ENCODE assay signal across 1 cellular context in genomic region chr2:218398437-218399390, GRCh38.
TF ChIP-seq lines count a peak whose summit lies in the region.

No MANE protein-coding gene starts in this region.

TF ChIP-seq in HepG2, 621 proteins besides CTCF, POLR2A, EP300 and RAD21 (continued from another document and continues in another):
- TF ChIP-seq, protein P1, sequence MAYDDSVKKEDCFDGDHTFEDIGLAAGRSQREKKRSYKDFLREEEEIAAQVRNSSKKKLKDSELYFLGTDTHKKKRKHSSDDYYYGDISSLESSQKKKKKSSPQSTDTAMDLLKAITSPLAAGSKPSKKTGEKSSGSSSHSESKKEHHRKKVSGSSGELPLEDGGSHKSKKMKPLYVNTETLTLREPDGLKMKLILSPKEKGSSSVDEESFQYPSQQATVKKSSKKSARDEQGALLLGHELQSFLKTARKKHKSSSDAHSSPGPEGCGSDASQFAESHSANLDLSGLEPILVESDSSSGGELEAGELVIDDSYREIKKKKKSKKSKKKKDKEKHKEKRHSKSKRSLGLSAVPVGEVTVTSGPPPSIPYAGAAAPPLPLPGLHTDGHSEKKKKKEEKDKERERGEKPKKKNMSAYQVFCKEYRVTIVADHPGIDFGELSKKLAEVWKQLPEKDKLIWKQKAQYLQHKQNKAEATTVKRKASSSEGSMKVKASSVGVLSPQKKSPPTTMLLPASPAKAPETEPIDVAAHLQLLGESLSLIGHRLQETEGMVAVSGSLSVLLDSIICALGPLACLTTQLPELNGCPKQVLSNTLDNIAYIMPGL (CRISPR knock-in tag; IDR thresholded peaks at IDR 0.05; ENCODE audit: borderline replicate concordance in 1 of 2, low read depth in 1 of 2) = peak; percentile 8 to 38; a peak in 2 of 4 replicates
- TF ChIP-seq AGO2 (optimal IDR thresholded peaks at IDR 0.05; ENCODE audit: low read depth, low read length) = peak; percentile 99
- 0 out of 2 replicates have a peak, but pooled peaks have one; percentile 38 for TF ChIP-seq NCOA5 (CRISPR knock-in tag; IDR thresholded peaks at IDR 0.05)
- TF ChIP-seq RARA (CRISPR knock-in tag; IDR thresholded peaks at IDR 0.05) = no peak
- no peak; the same call in 1 of the 2 replicates for TF ChIP-seq SPEN (CRISPR knock-in tag; IDR thresholded peaks at IDR 0.05; ENCODE audit: low read depth)
- TF ChIP-seq FOXM1 (CRISPR knock-in tag; IDR thresholded peaks at IDR 0.05) = no peak
- no peak; the same call in 1 of the 2 replicates for TF ChIP-seq TAF1 (CRISPR knock-in tag; IDR thresholded peaks at IDR 0.05)
- TF ChIP-seq NFYC (CRISPR knock-in tag; IDR thresholded peaks at IDR 0.05) = no peak
- TF ChIP-seq, protein P2, sequence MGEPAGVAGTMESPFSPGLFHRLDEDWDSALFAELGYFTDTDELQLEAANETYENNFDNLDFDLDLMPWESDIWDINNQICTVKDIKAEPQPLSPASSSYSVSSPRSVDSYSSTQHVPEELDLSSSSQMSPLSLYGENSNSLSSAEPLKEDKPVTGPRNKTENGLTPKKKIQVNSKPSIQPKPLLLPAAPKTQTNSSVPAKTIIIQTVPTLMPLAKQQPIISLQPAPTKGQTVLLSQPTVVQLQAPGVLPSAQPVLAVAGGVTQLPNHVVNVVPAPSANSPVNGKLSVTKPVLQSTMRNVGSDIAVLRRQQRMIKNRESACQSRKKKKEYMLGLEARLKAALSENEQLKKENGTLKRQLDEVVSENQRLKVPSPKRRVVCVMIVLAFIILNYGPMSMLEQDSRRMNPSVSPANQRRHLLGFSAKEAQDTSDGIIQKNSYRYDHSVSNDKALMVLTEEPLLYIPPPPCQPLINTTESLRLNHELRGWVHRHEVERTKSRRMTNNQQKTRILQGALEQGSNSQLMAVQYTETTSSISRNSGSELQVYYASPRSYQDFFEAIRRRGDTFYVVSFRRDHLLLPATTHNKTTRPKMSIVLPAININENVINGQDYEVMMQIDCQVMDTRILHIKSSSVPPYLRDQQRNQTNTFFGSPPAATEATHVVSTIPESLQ (CRISPR knock-in tag; conservative IDR thresholded peaks at IDR 0.05) = no peak
- TF ChIP-seq TEF (CRISPR knock-in tag; IDR thresholded peaks at IDR 0.05) = peak; percentile 42; the same call in 1 of the 2 replicates
- TF ChIP-seq ZMAT3 (CRISPR knock-in tag; conservative IDR thresholded peaks at IDR 0.05) = no peak
- TF ChIP-seq ZNF280B (CRISPR knock-in tag; IDR thresholded peaks at IDR 0.05; ENCODE audit: borderline replicate concordance) = peak; percentile 67; the same call in 1 of the 2 replicates
- peak; percentile 66; the same call in 1 of the 2 replicates for TF ChIP-seq ZNF232 (CRISPR knock-in tag; IDR thresholded peaks at IDR 0.05; ENCODE audit: borderline replicate concordance)
- no peak for TF ChIP-seq ZNF549 (CRISPR knock-in tag; IDR thresholded peaks at IDR 0.05)
- TF ChIP-seq MYPOP (CRISPR knock-in tag; IDR thresholded peaks at IDR 0.05) = 0 out of 2 replicates have a peak, but pooled peaks have one; percentile 1
- no peak for TF ChIP-seq HNF1B (CRISPR knock-in tag; IDR thresholded peaks at IDR 0.05)
- no peak for TF ChIP-seq BORCS8-MEF2B (CRISPR knock-in tag; IDR thresholded peaks at IDR 0.05)
- TF ChIP-seq, protein P3, sequence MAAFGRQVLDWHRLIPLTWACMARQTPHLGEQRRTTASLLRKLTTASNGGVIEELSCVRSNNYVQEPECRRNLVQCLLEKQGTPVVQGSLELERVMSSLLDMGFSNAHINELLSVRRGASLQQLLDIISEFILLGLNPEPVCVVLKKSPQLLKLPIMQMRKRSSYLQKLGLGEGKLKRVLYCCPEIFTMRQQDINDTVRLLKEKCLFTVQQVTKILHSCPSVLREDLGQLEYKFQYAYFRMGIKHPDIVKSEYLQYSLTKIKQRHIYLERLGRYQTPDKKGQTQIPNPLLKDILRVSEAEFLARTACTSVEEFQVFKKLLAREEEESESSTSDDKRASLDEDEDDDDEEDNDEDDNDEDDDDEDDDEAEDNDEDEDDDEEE (CRISPR knock-in tag; IDR thresholded peaks at IDR 0.05) = no peak; the same call in 1 of the 2 replicates
- no peak; the same call in 1 of the 2 replicates for TF ChIP-seq ZBTB4 (CRISPR knock-in tag; IDR thresholded peaks at IDR 0.05; ENCODE audit: borderline replicate concordance)
- TF ChIP-seq KMT2B (CRISPR knock-in tag; IDR thresholded peaks at IDR 0.05) = no peak; the same call in 1 of the 2 replicates
- no peak for TF ChIP-seq ZNF773 (CRISPR knock-in tag; IDR thresholded peaks at IDR 0.05; ENCODE audit: borderline replicate concordance)
- TF ChIP-seq NFATC3 (CRISPR knock-in tag; IDR thresholded peaks at IDR 0.05) = no peak
- TF ChIP-seq AKNA (CRISPR knock-in tag; IDR thresholded peaks at IDR 0.05; ENCODE audit: borderline replicate concordance) = no peak
- 0 out of 2 replicates have a peak, but pooled peaks have one; percentile 17 for TF ChIP-seq NFE2L1 (CRISPR knock-in tag; IDR thresholded peaks at IDR 0.05; ENCODE audit: borderline replicate concordance)
- TF ChIP-seq GFI1 (CRISPR knock-in tag; IDR thresholded peaks at IDR 0.05; ENCODE audit: borderline replicate concordance) = no peak; the same call in 1 of the 2 replicates
- no peak for TF ChIP-seq ZNF317 (CRISPR knock-in tag; IDR thresholded peaks at IDR 0.05)
- TF ChIP-seq ZNF83 (CRISPR knock-in tag; IDR thresholded peaks at IDR 0.05; ENCODE audit: borderline replicate concordance) = no peak
- no peak for TF ChIP-seq RBAK (CRISPR knock-in tag; IDR thresholded peaks at IDR 0.05)
- no peak for TF ChIP-seq CENPBD1 (CRISPR knock-in tag; IDR thresholded peaks at IDR 0.05; ENCODE audit: borderline replicate concordance, low read depth)
- no peak for TF ChIP-seq ZNF225 (CRISPR knock-in tag; IDR thresholded peaks at IDR 0.05)
- TF ChIP-seq, protein P4, sequence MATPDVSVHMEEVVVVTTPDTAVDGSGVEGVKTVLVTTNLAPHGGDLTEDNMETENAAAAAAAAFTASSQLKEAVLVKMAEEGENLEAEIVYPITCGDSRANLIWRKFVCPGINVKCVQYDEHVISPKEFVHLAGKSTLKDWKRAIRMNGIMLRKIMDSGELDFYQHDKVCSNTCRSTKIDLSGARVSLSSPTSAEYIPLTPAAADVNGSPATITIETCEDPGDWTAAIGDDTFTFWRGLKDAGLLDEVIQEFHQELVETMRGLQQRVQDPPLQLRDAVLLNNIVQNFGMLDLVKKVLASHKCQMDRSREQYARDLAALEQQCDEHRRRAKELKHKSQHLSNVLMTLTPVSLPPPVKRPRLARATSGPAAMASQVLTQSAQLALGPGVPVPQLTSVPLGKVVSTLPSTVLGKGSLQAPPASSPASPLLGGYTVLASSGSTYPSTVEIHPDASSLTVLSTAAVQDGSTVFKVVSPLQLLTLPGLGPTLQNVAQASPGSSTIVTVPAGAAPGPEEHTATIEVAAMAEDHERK (CRISPR knock-in tag; IDR thresholded peaks at IDR 0.05; ENCODE audit: low read depth) = no peak; the same call in 1 of the 2 replicates
- no peak; the same call in none of the 2 replicates for TF ChIP-seq DR1 (CRISPR knock-in tag; IDR thresholded peaks at IDR 0.05)
- TF ChIP-seq, protein P5, sequence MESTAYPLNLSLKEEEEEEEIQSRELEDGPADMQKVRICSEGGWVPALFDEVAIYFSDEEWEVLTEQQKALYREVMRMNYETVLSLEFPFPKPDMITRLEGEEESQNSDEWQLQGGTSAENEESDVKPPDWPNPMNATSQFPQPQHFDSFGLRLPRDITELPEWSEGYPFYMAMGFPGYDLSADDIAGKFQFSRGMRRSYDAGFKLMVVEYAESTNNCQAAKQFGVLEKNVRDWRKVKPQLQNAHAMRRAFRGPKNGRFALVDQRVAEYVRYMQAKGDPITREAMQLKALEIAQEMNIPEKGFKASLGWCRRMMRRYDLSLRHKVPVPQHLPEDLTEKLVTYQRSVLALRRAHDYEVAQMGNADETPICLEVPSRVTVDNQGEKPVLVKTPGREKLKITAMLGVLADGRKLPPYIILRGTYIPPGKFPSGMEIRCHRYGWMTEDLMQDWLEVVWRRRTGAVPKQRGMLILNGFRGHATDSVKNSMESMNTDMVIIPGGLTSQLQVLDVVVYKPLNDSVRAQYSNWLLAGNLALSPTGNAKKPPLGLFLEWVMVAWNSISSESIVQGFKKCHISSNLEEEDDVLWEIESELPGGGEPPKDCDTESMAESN (CRISPR knock-in tag; conservative IDR thresholded peaks at IDR 0.05) = no peak; the same call in 1 of the 2 replicates
